ENCODE assay signal across 20 cellular contexts in the genomic region with DNA sequence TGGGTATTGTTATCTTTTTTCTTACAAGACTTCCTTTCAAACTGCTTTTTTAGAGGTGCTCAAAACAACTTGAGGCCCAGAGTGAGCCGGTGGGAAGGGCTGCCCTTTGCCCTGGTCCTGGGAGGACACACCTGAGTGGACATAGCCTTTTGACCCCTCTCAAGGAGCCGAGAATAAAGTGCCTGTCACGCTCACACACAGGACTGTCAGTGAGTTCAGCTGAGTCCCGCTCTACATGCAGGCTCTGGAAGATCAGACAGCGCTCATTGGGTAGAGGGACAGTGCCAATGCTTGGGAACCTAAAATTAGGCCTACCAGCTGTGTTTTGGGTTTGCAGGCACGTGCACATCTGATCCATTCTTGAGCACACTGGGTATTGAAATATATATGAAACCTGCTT.
"Had no signal": no experiment of that assay in that cellular context is flagged by ENCODE, and none has a peak within 500 bp of the region (broad histone marks: within the 10 kb centered on the region; RNA-seq: fewer than 3 reads in every experiment).

No MANE protein-coding gene starts in this region.

- H3K9me3 Mint-ChIP-seq: natural killer cell had no signal

- H3K9me3 ChIP-seq: heart left ventricle, pancreas, spleen, tibial artery, upper lobe of right lung, vagina had no signal

- H3K27ac ChIP-seq: heart left ventricle, neural progenitor cell, pancreas, spleen, tibial artery, upper lobe of right lung, vagina had no signal

- H3K4me1 ChIP-seq: heart left ventricle, pancreas, spleen, tibial artery, upper lobe of right lung, vagina had no signal

- H2AFZ ChIP-seq: neural progenitor cell had no signal

- H3K27ac Mint-ChIP-seq: natural killer cell, neural progenitor cell had no signal

- H3K36me3 ChIP-seq: heart left ventricle, neural progenitor cell, pancreas, spleen, tibial artery, upper lobe of right lung, vagina had no signal

- H3K36me3 Mint-ChIP-seq: natural killer cell, neural progenitor cell had no signal

- H3K27me3 ChIP-seq: dorsolateral prefrontal cortex, heart left ventricle, neural progenitor cell, pancreas, spleen, tibial artery, upper lobe of right lung, vagina had no signal

- ATAC-seq: left lobe of liver, natural killer cell, pancreas, right cardiac atrium, upper lobe of right lung had no signal

- H3K4me1 Mint-ChIP-seq: natural killer cell had no signal

- H3K9ac ChIP-seq: neural progenitor cell had no signal

- H3K4me3 Mint-ChIP-seq: natural killer cell, neural progenitor cell had no signal

- H3K4me2 ChIP-seq: neural progenitor cell had no signal

- H3K27me3 Mint-ChIP-seq: progenitor cell of endocrine pancreas had no signal

- DNase-seq: cortex of kidney; effector CD8-positive, alpha-beta T cell; heart left ventricle; hippocampal formation; mammary epithelial cell; natural killer cell; occipital lobe; pancreas; right cardiac atrium; spleen; stimulated activated CD4-positive, alpha-beta T cell treated with anti-CD3 and anti-CD28 coated beads, Interleukin-15, amount 100 ng/mL, for 24 hours; stimulated activated CD4-positive, alpha-beta T cell treated with anti-CD3 and anti-CD28 coated beads, Interleukin-2, amount 100 ng/mL, for 24 hours; stimulated activated naive CD4-positive, alpha-beta T cell treated with Interleukin-2 at 50 U/mL for 16 hours; tibial artery; upper lobe of right lung had no signal

- H3K4me3 ChIP-seq: dorsolateral prefrontal cortex, heart left ventricle, neural progenitor cell, pancreas, spleen, tibial artery, upper lobe of right lung, vagina had no signal
